In the genomic region with DNA sequence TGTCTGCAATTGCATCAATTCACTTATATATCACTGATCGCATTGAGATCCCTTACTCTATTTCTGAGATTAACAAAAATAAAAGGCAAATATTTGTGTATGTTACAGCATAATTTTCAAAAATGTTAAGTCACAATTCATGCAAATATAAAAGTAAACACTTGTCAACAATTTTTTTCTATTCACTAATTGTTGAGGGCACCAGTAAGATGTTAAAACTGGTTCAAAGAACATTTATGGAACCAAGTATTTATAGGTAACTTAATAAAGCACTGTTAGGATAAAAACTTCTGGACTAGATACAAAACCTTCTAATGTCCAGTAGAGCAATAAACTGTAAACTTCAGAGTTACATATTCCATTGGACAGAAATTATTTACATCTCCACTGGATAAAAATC, we compare ENCODE assay signal across 30 cellular contexts.
DNase-seq lines count a peak whose midpoint lies in the region; ATAC-seq, FAIRE-seq and TF ChIP-seq lines count a peak whose summit lies in the region.
"Had no signal": no experiment of that assay in that cellular context is flagged by ENCODE, and none has a peak within 500 bp of the region (broad histone marks: within the 10 kb centered on the region; RNA-seq: fewer than 3 reads in every experiment).

No MANE protein-coding gene starts in this region.

- CTCF ChIA-PET in HEK293 (lab: Yijun Ruan, JAX), result no interaction called here

- no peak for ATAC-seq in GM18870 (IDR thresholded peaks at IDR 0.05; ENCODE audit: unreplicated experiment)
- ATAC-seq: A549; CD8-positive, alpha-beta T cell had no signal

- POLR2A ChIA-PET in HEK293 (lab: Yijun Ruan, JAX), result no interaction called here

- H3K36me3 ChIP-seq in HEK293 (ENCODE audit: control insufficient read depth in 2 of 2, insufficient read depth in 1 of 2, low read length in 2 of 2), result no peaks in the 10 kb centered on the region
- H3K36me3 ChIP-seq: BE2C; BLaER1; BLaER1 treated with 17β-estradiol and CSF1 and Interleukin-3, amounts not matched to agents 10 nM and 100 nM had no signal

- TF ChIP-seq CTCF in D721Med (IDR thresholded peaks at IDR 0.05; ENCODE audit: insufficient read depth, missing control alignments) (no peak), HEK293 (tag by site-specific recombination; IDR thresholded peaks at IDR 0.05) (no peak)

- no peak overlapping the region for H3K27ac ChIP-seq in HEK293 (ENCODE audit: extremely low read depth, low read depth, low read length)
- H3K27ac ChIP-seq: 22Rv1; A549; BLaER1; BLaER1 treated with 17β-estradiol and CSF1 and Interleukin-3, amounts not matched to agents 10 nM and 100 nM; C4-2B had no signal

- DNase-seq in D721Med (ENCODE audit: insufficient read length, low spot score) (no peak), SIG-M5 treated with dmso at 0.1 percent for 504 hours (lab: John Stamatoyannopoulos, UW; ENCODE audit: unreplicated experiment) (no peak)
- DNase-seq: 8988T; ACHN; AML-193; BE2C; C1 segment of cervical spinal cord; Caco-2; Calu3; CD4-positive, alpha-beta memory T cell; CD4-positive, alpha-beta T cell; CD4-positive, CD25-positive, alpha-beta regulatory T cell; CD8-positive, alpha-beta memory T cell; CD8-positive, alpha-beta T cell; COR-L47; DMS 273 treated with DMSO at 0.1 percent for 48 hours; DMS153; DMS53; DMS79; DMS79 treated with DMSO at 0.1 percent for 48 hours; DND-41; EL had no signal

- no peak overlapping the region for H3K4me3 ChIP-seq in HEK293 (ENCODE audit: low read depth, low read length)
- H3K4me3 ChIP-seq: A549; BLaER1; BLaER1 treated with 17β-estradiol and CSF1 and Interleukin-3, amounts not matched to agents 10 nM and 100 nM had no signal

- no peaks in the 10 kb centered on the region for H3K4me1 ChIP-seq in HEK293 (ENCODE audit: control insufficient read depth, insufficient read depth, low read length)
- H3K4me1 ChIP-seq: A549; BE2C; BLaER1 treated with 17β-estradiol and CSF1 and Interleukin-3, amounts not matched to agents 10 nM and 100 nM; Caco-2 had no signal

- H3K9me3 ChIP-seq in HEK293 (ENCODE audit: control insufficient read depth, insufficient read depth, low read depth, low read length), result no peaks in the 10 kb centered on the region
- H3K9me3 ChIP-seq: BE2C, Caco-2 had no signal

- peak; percentile 53 for FAIRE-seq in D721Med (lab: Jason Lieb, UNC)
- FAIRE-seq: A204.1, A549 had no signal

TF ChIP-seq in HEK293, 187 proteins besides CTCF, POLR2A, EP300 and RAD21:
- peak; percentile 97 for TF ChIP-seq ZNF510 (tag by site-specific recombination; IDR thresholded peaks at IDR 0.05; ENCODE audit: insufficient replicate concordance)
- TF ChIP-seq ZNF777 (tag by site-specific recombination; IDR thresholded peaks at IDR 0.05; ENCODE audit: borderline replicate concordance), result no peak
TF ChIP-seq in HEK293: peak in this region for 1.
